1 cellular context compared by ENCODE assay signal in genomic region chr2:132439703-132440398, GRCh38.
TF ChIP-seq lines count a peak whose summit lies in the region.

No MANE protein-coding gene starts in this region.

TF ChIP-seq in HepG2, 621 proteins besides CTCF, POLR2A, EP300 and RAD21 (continued from another document and continues in another):
- TF ChIP-seq SP140L (CRISPR knock-in tag; IDR thresholded peaks at IDR 0.05; ENCODE audit: borderline replicate concordance) = no peak
- TF ChIP-seq ZNF878 (CRISPR knock-in tag; IDR thresholded peaks at IDR 0.05) = 0 out of 2 replicates have a peak, but pooled peaks have one; percentile 46
- no peak for TF ChIP-seq POLR2G (IDR thresholded peaks at IDR 0.05; ENCODE audit: low read depth, low read length)
- TF ChIP-seq, protein P1, sequence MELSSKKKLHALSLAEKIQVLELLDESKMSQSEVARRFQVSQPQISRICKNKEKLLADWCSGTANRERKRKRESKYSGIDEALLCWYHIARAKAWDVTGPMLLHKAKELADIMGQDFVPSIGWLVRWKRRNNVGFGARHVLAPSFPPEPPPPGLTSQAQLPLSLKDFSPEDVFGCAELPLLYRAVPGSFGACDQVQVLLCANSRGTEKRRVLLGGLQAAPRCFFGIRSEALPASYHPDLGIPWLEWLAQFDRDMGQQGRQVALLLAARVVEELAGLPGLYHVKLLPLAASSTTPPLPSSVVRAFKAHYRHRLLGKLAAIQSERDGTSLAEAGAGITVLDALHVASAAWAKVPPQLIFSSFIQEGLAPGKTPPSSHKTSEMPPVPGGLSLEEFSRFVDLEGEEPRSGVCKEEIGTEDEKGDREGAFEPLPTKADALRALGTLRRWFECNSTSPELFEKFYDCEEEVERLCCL (CRISPR knock-in tag; IDR thresholded peaks at IDR 0.05; ENCODE audit: borderline replicate concordance) = no peak
- TF ChIP-seq TAF1 (CRISPR knock-in tag; IDR thresholded peaks at IDR 0.05) = peak; percentile 24; the same call in 1 of the 2 replicates
- TF ChIP-seq TFE3 (CRISPR knock-in tag; IDR thresholded peaks at IDR 0.05) = peak; percentile 76
- TF ChIP-seq ZBTB3 (CRISPR knock-in tag; IDR thresholded peaks at IDR 0.05; ENCODE audit: borderline replicate concordance, low read depth) = no peak
- TF ChIP-seq HNF4G (IDR thresholded peaks at IDR 0.05; ENCODE audit: borderline replicate concordance, low read depth, low read length) = peak; percentile 61
- no peak for TF ChIP-seq HNF4G (CRISPR knock-in tag; IDR thresholded peaks at IDR 0.05; ENCODE audit: borderline replicate concordance, low read depth)
- TF ChIP-seq SALL1 (CRISPR knock-in tag; IDR thresholded peaks at IDR 0.05) = peak; percentile 76
- TF ChIP-seq, protein P2, sequence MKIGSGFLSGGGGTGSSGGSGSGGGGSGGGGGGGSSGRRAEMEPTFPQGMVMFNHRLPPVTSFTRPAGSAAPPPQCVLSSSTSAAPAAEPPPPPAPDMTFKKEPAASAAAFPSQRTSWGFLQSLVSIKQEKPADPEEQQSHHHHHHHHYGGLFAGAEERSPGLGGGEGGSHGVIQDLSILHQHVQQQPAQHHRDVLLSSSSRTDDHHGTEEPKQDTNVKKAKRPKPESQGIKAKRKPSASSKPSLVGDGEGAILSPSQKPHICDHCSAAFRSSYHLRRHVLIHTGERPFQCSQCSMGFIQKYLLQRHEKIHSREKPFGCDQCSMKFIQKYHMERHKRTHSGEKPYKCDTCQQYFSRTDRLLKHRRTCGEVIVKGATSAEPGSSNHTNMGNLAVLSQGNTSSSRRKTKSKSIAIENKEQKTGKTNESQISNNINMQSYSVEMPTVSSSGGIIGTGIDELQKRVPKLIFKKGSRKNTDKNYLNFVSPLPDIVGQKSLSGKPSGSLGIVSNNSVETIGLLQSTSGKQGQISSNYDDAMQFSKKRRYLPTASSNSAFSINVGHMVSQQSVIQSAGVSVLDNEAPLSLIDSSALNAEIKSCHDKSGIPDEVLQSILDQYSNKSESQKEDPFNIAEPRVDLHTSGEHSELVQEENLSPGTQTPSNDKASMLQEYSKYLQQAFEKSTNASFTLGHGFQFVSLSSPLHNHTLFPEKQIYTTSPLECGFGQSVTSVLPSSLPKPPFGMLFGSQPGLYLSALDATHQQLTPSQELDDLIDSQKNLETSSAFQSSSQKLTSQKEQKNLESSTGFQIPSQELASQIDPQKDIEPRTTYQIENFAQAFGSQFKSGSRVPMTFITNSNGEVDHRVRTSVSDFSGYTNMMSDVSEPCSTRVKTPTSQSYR (CRISPR knock-in tag; IDR thresholded peaks at IDR 0.05; ENCODE audit: borderline replicate concordance) = no peak
- TF ChIP-seq MYNN (CRISPR knock-in tag; IDR thresholded peaks at IDR 0.05; ENCODE audit: low read depth) = no peak
- no peak for TF ChIP-seq PTBP1 (IDR thresholded peaks at IDR 0.05; ENCODE audit: low read depth, low read length, poor library complexity, severe bottlenecking)
- TF ChIP-seq, protein P3, sequence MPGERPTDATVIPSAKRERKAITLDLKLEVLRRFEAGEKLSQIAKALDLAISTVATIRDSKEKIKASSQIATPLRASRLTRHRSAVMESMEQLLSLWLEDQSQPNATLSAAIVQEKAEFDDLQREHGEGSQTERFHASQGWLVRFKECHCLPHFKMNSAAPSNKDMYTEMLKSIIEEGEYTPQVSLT (CRISPR knock-in tag; IDR thresholded peaks at IDR 0.05; ENCODE audit: borderline replicate concordance, low read depth) = no peak
- TF ChIP-seq, protein P4, sequence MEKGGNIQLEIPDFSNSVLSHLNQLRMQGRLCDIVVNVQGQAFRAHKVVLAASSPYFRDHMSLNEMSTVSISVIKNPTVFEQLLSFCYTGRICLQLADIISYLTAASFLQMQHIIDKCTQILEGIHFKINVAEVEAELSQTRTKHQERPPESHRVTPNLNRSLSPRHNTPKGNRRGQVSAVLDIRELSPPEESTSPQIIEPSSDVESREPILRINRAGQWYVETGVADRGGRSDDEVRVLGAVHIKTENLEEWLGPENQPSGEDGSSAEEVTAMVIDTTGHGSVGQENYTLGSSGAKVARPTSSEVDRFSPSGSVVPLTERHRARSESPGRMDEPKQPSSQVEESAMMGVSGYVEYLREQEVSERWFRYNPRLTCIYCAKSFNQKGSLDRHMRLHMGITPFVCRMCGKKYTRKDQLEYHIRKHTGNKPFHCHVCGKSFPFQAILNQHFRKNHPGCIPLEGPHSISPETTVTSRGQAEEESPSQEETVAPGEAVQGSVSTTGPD (CRISPR knock-in tag; IDR thresholded peaks at IDR 0.05) = no peak
- TF ChIP-seq HMG20A (CRISPR knock-in tag; IDR thresholded peaks at IDR 0.05; ENCODE audit: borderline replicate concordance) = 0 out of 2 replicates have a peak, but pooled peaks have one; percentile 40
- TF ChIP-seq NR3C1 (CRISPR knock-in tag; IDR thresholded peaks at IDR 0.05) = no peak
- TF ChIP-seq ZNF234 (CRISPR knock-in tag; conservative IDR thresholded peaks at IDR 0.05) = no peak
- TF ChIP-seq PHB2 (IDR thresholded peaks at IDR 0.05; ENCODE audit: partially characterized antibody) = no peak
- TF ChIP-seq FUBP1 (CRISPR knock-in tag; IDR thresholded peaks at IDR 0.05; ENCODE audit: borderline replicate concordance) = no peak
- TF ChIP-seq ATF3 (CRISPR knock-in tag; IDR thresholded peaks at IDR 0.05) = no peak
- TF ChIP-seq, protein P5, sequence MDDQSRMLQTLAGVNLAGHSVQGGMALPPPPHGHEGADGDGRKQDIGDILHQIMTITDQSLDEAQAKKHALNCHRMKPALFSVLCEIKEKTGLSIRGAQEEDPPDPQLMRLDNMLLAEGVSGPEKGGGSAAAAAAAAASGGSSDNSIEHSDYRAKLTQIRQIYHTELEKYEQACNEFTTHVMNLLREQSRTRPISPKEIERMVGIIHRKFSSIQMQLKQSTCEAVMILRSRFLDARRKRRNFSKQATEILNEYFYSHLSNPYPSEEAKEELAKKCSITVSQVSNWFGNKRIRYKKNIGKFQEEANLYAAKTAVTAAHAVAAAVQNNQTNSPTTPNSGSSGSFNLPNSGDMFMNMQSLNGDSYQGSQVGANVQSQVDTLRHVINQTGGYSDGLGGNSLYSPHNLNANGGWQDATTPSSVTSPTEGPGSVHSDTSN (CRISPR knock-in tag; IDR thresholded peaks at IDR 0.05; ENCODE audit: borderline replicate concordance) = no peak
- TF ChIP-seq, protein P6, sequence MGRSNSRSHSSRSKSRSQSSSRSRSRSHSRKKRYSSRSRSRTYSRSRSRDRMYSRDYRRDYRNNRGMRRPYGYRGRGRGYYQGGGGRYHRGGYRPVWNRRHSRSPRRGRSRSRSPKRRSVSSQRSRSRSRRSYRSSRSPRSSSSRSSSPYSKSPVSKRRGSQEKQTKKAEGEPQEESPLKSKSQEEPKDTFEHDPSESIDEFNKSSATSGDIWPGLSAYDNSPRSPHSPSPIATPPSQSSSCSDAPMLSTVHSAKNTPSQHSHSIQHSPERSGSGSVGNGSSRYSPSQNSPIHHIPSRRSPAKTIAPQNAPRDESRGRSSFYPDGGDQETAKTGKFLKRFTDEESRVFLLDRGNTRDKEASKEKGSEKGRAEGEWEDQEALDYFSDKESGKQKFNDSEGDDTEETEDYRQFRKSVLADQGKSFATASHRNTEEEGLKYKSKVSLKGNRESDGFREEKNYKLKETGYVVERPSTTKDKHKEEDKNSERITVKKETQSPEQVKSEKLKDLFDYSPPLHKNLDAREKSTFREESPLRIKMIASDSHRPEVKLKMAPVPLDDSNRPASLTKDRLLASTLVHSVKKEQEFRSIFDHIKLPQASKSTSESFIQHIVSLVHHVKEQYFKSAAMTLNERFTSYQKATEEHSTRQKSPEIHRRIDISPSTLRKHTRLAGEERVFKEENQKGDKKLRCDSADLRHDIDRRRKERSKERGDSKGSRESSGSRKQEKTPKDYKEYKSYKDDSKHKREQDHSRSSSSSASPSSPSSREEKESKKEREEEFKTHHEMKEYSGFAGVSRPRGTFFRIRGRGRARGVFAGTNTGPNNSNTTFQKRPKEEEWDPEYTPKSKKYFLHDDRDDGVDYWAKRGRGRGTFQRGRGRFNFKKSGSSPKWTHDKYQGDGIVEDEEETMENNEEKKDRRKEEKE (IDR thresholded peaks at IDR 0.05) = no peak
- no peak for TF ChIP-seq CBX2 (IDR thresholded peaks at IDR 0.05; ENCODE audit: low read depth, low read length)
- no peak for TF ChIP-seq CBX2 (CRISPR knock-in tag; IDR thresholded peaks at IDR 0.05; ENCODE audit: low read depth)
- TF ChIP-seq, protein P7, sequence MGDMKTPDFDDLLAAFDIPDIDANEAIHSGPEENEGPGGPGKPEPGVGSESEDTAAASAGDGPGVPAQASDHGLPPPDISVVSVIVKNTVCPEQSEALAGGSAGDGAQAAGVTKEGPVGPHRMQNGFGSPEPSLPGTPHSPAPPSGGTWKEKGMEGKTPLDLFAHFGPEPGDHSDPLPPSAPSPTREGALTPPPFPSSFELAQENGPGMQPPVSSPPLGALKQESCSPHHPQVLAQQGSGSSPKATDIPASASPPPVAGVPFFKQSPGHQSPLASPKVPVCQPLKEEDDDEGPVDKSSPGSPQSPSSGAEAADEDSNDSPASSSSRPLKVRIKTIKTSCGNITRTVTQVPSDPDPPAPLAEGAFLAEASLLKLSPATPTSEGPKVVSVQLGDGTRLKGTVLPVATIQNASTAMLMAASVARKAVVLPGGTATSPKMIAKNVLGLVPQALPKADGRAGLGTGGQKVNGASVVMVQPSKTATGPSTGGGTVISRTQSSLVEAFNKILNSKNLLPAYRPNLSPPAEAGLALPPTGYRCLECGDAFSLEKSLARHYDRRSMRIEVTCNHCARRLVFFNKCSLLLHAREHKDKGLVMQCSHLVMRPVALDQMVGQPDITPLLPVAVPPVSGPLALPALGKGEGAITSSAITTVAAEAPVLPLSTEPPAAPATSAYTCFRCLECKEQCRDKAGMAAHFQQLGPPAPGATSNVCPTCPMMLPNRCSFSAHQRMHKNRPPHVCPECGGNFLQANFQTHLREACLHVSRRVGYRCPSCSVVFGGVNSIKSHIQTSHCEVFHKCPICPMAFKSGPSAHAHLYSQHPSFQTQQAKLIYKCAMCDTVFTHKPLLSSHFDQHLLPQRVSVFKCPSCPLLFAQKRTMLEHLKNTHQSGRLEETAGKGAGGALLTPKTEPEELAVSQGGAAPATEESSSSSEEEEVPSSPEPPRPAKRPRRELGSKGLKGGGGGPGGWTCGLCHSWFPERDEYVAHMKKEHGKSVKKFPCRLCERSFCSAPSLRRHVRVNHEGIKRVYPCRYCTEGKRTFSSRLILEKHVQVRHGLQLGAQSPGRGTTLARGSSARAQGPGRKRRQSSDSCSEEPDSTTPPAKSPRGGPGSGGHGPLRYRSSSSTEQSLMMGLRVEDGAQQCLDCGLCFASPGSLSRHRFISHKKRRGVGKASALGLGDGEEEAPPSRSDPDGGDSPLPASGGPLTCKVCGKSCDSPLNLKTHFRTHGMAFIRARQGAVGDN (CRISPR knock-in tag; IDR thresholded peaks at IDR 0.05) = no peak
- TF ChIP-seq STAT5B (CRISPR knock-in tag; IDR thresholded peaks at IDR 0.05) = no peak
- TF ChIP-seq ARID2 (CRISPR knock-in tag; IDR thresholded peaks at IDR 0.05; ENCODE audit: borderline replicate concordance) = no peak
- no peak for TF ChIP-seq AFF4 (CRISPR knock-in tag; IDR thresholded peaks at IDR 0.05)
- no peak for TF ChIP-seq ZNF235 (CRISPR knock-in tag; IDR thresholded peaks at IDR 0.05; ENCODE audit: borderline replicate concordance)
- 0 out of 2 replicates have a peak, but pooled peaks have one; percentile 50 for TF ChIP-seq KDM1A (CRISPR knock-in tag; IDR thresholded peaks at IDR 0.05)
- TF ChIP-seq RFX5 (IDR thresholded peaks at IDR 0.05; ENCODE audit: low read depth, low read length) = no peak
- TF ChIP-seq BRD4 (CRISPR knock-in tag; IDR thresholded peaks at IDR 0.05) = no peak
